14 cellular contexts compared by ENCODE assay signal in genomic region chr7:42272793-42273665, GRCh38. TPM values are rescaled to one million over a fixed set of nuclear protein-coding genes. Genes with fewer than 3 reads are reported as not detected.
DNase-seq lines count a peak whose midpoint lies in the region; ATAC-seq, FAIRE-seq and TF ChIP-seq lines count a peak whose summit lies in the region.
"Had no signal": no experiment of that assay in that cellular context is flagged by ENCODE, and none has a peak within 500 bp of the region (broad histone marks: within the 10 kb centered on the region; RNA-seq: fewer than 3 reads in every experiment).

No MANE protein-coding gene starts in this region.

- H3K27me3 ChIP-seq in breast epithelium = no peaks in the 10 kb centered on the region

- BruUV-seq in MCF 10A (replicated peaks; lab: Mats Ljungman, UMichigan) = no TSS peak

- H3K4me1 ChIP-seq in breast epithelium = no peaks in the 10 kb centered on the region

- POLR2A ChIA-PET in MCF 10A (lab: Yijun Ruan, JAX) = interaction anchor here (0.6 to 3.2 kb wide), 25 partner anchors 10 to 638 kb away, joined by 3 to 23 read pairs (median 4); partner anchors contain the start of gene GLI3

- no peak for TF ChIP-seq POLR2A in breast epithelium (IDR thresholded peaks at IDR 0.05)

- H3K36me3 ChIP-seq in breast epithelium = no peaks in the 10 kb centered on the region

- peak; percentile 86 for FAIRE-seq in urothelium cell line (lab: Jason Lieb, UNC)
- FAIRE-seq: islet of Langerhans had no signal

- ATAC-seq in GM19463 (IDR thresholded peaks at IDR 0.05; ENCODE audit: unreplicated experiment) = no peak

- peak overlapping the region; percentile 88 for H3K27ac Mint-ChIP-seq in MCF 10A (ENCODE audit: low read depth, unreplicated experiment)

- H3K9me3 Mint-ChIP-seq in MCF 10A (ENCODE audit: unreplicated experiment) = no peaks in the 10 kb centered on the region

- no peaks in the 10 kb centered on the region for H3K27me3 Mint-ChIP-seq in MCF 10A (ENCODE audit: insufficient read depth, unreplicated experiment)

- intact Hi-C loops in MCF 10A (cut with micrococcal nuclease) (loop anchor here (1.0 to 10.0 kb wide), 3 partner anchors 301 to 612 kb away; no protein-coding TSS in a partner anchor), breast epithelium (cut with DNase I; ENCODE audit: low total_unique reads) (no loop called here)

- CTCF ChIA-PET in MCF 10A (lab: Yijun Ruan, JAX) = interaction anchor here (0.6 to 2.5 kb wide), 19 partner anchors 9 to 420 kb away, joined by 3 to 17 read pairs (median 4); no protein-coding TSS in a partner anchor

- H3K4me3 Mint-ChIP-seq in MCF 10A (ENCODE audit: unreplicated experiment) = peak overlapping the region; percentile 53

- peaks cover 32% of the 10 kb centered on the region for H3K4me1 Mint-ChIP-seq in MCF 10A (ENCODE audit: insufficient read depth, unreplicated experiment)

- H3K4me3 ChIP-seq in breast epithelium (no peak overlapping the region), fibroblast of pulmonary artery (replicated peaks; ENCODE audit: low read depth, low read length) (no peak overlapping the region)
- H3K4me3 ChIP-seq: skin epidermis had no signal

- no peaks in the 10 kb centered on the region for H3K9me3 ChIP-seq in breast epithelium

- peak; percentile 91 for DNase-seq in MCF 10A (ENCODE audit: unreplicated experiment)
- DNase-seq in breast epithelium (ENCODE audit: low spot score in 2 of 2) = no peak
- peak; percentile 89 for DNase-seq in RPMI7951 (ENCODE audit: low read depth)
- DNase-seq in fibroblast of pulmonary artery (ENCODE audit: low read depth) = peak; percentile 57
- DNase-seq in urothelium cell line (ENCODE audit: low spot score) = peak; percentile 44
- no peak for DNase-seq in GF-D8 (lab: John Stamatoyannopoulos, UW)
- DNase-seq in T1000 (lab: John Stamatoyannopoulos, UW) = no peak
- DNase-seq: activated CD8-positive, alpha-beta memory T cell treated with anti-CD3 and anti-CD28 coated beads for 24 hours; cerebellar nuclear complex; KG1 had no signal

- TF ChIP-seq CTCF in MCF 10A (IDR thresholded peaks at IDR 0.05; ENCODE audit: unreplicated experiment) = peak; percentile 57
- TF ChIP-seq CTCF in breast epithelium (IDR thresholded peaks at IDR 0.05) = no peak
- TF ChIP-seq CTCF in fibroblast of pulmonary artery (IDR thresholded peaks at IDR 0.05; ENCODE audit: low read length, missing control alignments) = peak; percentile 57

- H3K27ac ChIP-seq in breast epithelium = no peak overlapping the region
- H3K27ac ChIP-seq: C4-2B had no signal

- no peaks in the 10 kb centered on the region for H3K36me3 Mint-ChIP-seq in MCF 10A (ENCODE audit: insufficient read depth, unreplicated experiment)

RNA-seq across cellular contexts. Expression of gene GLI3, which starts 36.0 kb away (rescaled TPM):
- total RNA-seq in MCF 10A (2022) = 23.1 and 27.6 TPM in 2 replicates
- total RNA-seq in breast epithelium = 10 to 100 TPM; 10.2 to 29.9 (median 22.6) TPM
- 7.7 and 10.0 TPM in 2 replicates for total RNA-seq in RPMI7951 (2014; rRNA removed; shearing (Covaris generic))

Comparison
In these comparisons a context has a peak if more than half of its experiments do, and no peak if none do; other contexts are left out.
1. DNase-seq: peak in MCF 10A (single experiment), RPMI7951 (single experiment), fibroblast of pulmonary artery (single experiment) and urothelium cell line (single experiment); none in breast epithelium (0 of 2), GF-D8 (single experiment) and T1000 (single experiment).
2. CTCF ChIP-seq: peak in MCF 10A (single experiment) and fibroblast of pulmonary artery (single experiment); none in breast epithelium (0 of 3).